In genomic region chr12:88406905-88407304, GRCh38 we compare ENCODE assay signal across 32 cellular contexts.
"Had no signal": no experiment of that assay in that cellular context is flagged by ENCODE, and none has a peak within 500 bp of the region (broad histone marks: within the 10 kb centered on the region; RNA-seq: fewer than 3 reads in every experiment).

No MANE protein-coding gene starts in this region.

- H3K9me3 ChIP-seq: adrenal gland, ascending aorta, body of pancreas, breast epithelium had no signal

- H3K27me3 ChIP-seq: adrenal gland, ascending aorta, body of pancreas, brain microvascular endothelial cell, breast epithelium, cardiac muscle cell had no signal

- H3K36me3 ChIP-seq: adrenal gland, ascending aorta, brain microvascular endothelial cell, breast epithelium, cardiac muscle cell had no signal

- H3K4me3 ChIP-seq: adrenal gland, ascending aorta, body of pancreas, breast epithelium, cardiac muscle cell had no signal

- H3K4me1 ChIP-seq: adrenal gland, ascending aorta, body of pancreas, breast epithelium had no signal

- H3K27ac ChIP-seq: adrenal gland, ascending aorta, body of pancreas, brain microvascular endothelial cell, breast epithelium, cardiac muscle cell had no signal

- DNase-seq: activated effector memory CD4-positive, alpha-beta T cell treated with anti-CD3 and anti-CD28 coated beads, Interleukin-2, amount 50 U/mL, for 16 hours; activated effector memory CD4-positive, alpha-beta T cell treated with Interleukin-2 at 50 U/mL for 16 hours; activated gamma-delta T cell; activated gamma-delta T cell treated with Interleukin-2 at 50 U/mL for 16 hours; activated naive CD4-positive, alpha-beta T cell; activated naive CD4-positive, alpha-beta T cell treated with anti-CD3 and anti-CD28 coated beads for 36 hours; activated naive CD4-positive, alpha-beta T cell treated with anti-CD3 and anti-CD28 coated beads, Interleukin-2, amount 10 ng/mL, durations not matched to agents 7 days and 5 days; activated naive CD4-positive, alpha-beta T cell treated with anti-CD3 and anti-CD28 coated beads, Interleukin-2, amount 50 U/mL, for 16 hours; activated naive CD4-positive, alpha-beta T cell treated with Interleukin-2 at 50 U/mL for 16 hours; activated naive CD8-positive, alpha-beta T cell treated with anti-CD3 and anti-CD28 coated beads for 36 hours; activated naive CD8-positive, alpha-beta T cell treated with anti-CD3 and anti-CD28 coated beads, Interleukin-2, amount 10 ng/mL, durations not matched to agents 7 days and 5 days; activated naive CD8-positive, alpha-beta T cell treated with anti-CD3 and anti-CD28 coated beads, Interleukin-2, amount 50 U/mL, for 24 hours; activated T-cell treated with anti-CD3 and anti-CD28 coated beads, Interleukin-2, amount 50 U/mL, for 1 hour; activated T-cell treated with anti-CD3 and anti-CD28 coated beads, Interleukin-2, amount 50 U/mL, for 24 hours; activated T-cell treated with anti-CD3 and anti-CD28 coated beads, Interleukin-2, amount 50 U/mL, for 4 hours; activated T-cell treated with anti-CD3 and anti-CD28 coated beads, Interleukin-2, amount 50 U/mL, for 48 hours; activated T-cell treated with anti-CD3 and anti-CD28 coated beads, Interleukin-2, amount 50 U/mL, for 72 hours; adrenal gland; amniotic stem cell; amygdala; anterior cingulate cortex; aorta; body of pancreas; brain microvascular endothelial cell; caudate nucleus; central memory CD4-positive, alpha-beta T cell; cerebellar nuclear complex had no signal

- ATAC-seq: activated naive CD4-positive, alpha-beta T cell treated with anti-CD3 and anti-CD28 coated beads, Interleukin-2, amount 50 U/mL, for 72 hours; activated naive CD8-positive, alpha-beta T cell treated with anti-CD3 and anti-CD28 coated beads, Interleukin-2, amount 50 U/mL, for 24 hours; activated T-cell treated with anti-CD3 and anti-CD28 coated beads, Interleukin-2, amount 50 U/mL, for 4 hours; activated T-cell treated with anti-CD3 and anti-CD28 coated beads, Interleukin-2, amount 50 U/mL, for 72 hours; activated T-helper 17 cell treated with anti-CD3 and anti-CD28 coated beads, Interleukin-2, amount 50 U/mL, for 72 hours; body of pancreas had no signal
